Comparison of ENCODE assay signal across 15 cellular contexts in the genomic region with DNA sequence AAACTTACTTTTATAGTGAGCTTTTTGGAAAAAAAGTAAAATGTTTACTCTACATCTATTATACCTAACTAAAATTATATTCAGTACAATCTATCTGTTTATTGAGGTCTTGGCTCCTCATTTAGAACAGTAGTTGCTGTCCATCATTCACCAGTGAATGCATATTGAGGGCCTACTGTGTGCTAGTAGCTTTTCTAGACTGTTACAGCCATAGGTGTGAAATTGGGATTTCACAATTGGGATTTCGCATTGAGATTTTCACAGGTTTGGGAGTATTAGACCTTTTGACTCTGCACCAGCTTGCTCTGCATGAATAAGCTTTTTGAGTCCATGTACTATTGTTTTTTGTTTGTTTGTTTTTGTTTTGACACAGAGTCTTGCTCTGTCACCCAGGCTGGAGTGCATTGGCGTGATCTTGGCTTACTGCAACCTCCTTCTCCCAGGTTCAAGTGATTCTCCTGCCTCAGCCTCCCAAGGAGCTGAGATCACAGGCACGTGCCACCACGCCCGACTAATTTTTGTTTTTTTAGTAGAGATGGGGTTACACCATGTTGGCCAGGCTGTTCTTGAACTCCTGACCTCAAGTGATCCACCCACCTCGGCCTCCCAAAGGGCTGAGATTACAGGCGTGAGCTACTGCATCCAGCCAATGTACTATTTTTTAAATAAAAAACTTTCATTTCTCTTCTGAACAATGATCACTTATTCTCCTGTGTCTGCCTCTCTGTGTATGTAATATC.
"Had no signal": no experiment of that assay in that cellular context is flagged by ENCODE, and none has a peak within 500 bp of the region (broad histone marks: within the 10 kb centered on the region; RNA-seq: fewer than 3 reads in every experiment).

No MANE protein-coding gene starts in this region.

- ATAC-seq: left colon, natural killer cell had no signal

- DNase-seq: activated B cell treated with CpG ODN at 0.5 μM for 24 hours; activated CD4-positive, alpha-beta T cell treated with anti-CD3 and anti-CD28 coated beads, Interleukin-2, amount 10 ng/mL, durations not matched to agents 7 days and 5 days; activated T-cell treated with anti-CD3 and anti-CD28 coated beads for 4 hours; amygdala; cerebellar nuclear complex; dermis blood vessel endothelial cell; erythroblast; left colon; mammary epithelial cell; natural killer cell; small intestine; T-helper 2 cell; transverse colon had no signal

- H3K4me3 ChIP-seq: transverse colon had no signal

- H3K9me3 Mint-ChIP-seq: activated B cell treated with CpG ODN at 0.5 μM for 24 hours; activated CD4-positive, alpha-beta T cell treated with anti-CD3 and anti-CD28 coated beads, Interleukin-2, amount 10 ng/mL, durations not matched to agents 7 days and 5 days; natural killer cell had no signal

- H3K9me3 ChIP-seq: transverse colon had no signal

- H3K36me3 Mint-ChIP-seq: activated naive CD8-positive, alpha-beta T cell; brain; natural killer cell had no signal

- H3K27ac ChIP-seq: transverse colon had no signal

- H3K4me1 Mint-ChIP-seq: activated B cell treated with CpG ODN at 0.5 μM for 24 hours; activated CD4-positive, alpha-beta T cell treated with anti-CD3 and anti-CD28 coated beads, Interleukin-2, amount 10 ng/mL, durations not matched to agents 7 days and 5 days; natural killer cell had no signal

- H3K27ac Mint-ChIP-seq: activated B cell treated with CpG ODN at 0.5 μM for 24 hours; activated CD4-positive, alpha-beta T cell treated with anti-CD3 and anti-CD28 coated beads, Interleukin-2, amount 10 ng/mL, durations not matched to agents 7 days and 5 days; activated naive CD8-positive, alpha-beta T cell; brain; natural killer cell had no signal

- H3K4me3 Mint-ChIP-seq: activated B cell treated with CpG ODN at 0.5 μM for 24 hours; activated CD4-positive, alpha-beta T cell treated with anti-CD3 and anti-CD28 coated beads, Interleukin-2, amount 10 ng/mL, durations not matched to agents 7 days and 5 days; activated naive CD8-positive, alpha-beta T cell; brain; natural killer cell had no signal

- H3K27me3 ChIP-seq: transverse colon had no signal

- H3K36me3 ChIP-seq: transverse colon had no signal
